Comparison of ENCODE assay signal across 9 cellular contexts in genomic region chr11:72673943-72674828, GRCh38. TPM values are rescaled to one million over a fixed set of nuclear protein-coding genes. Genes with fewer than 3 reads are reported as not detected.
DNase-seq lines count a peak whose midpoint lies in the region; ATAC-seq and TF ChIP-seq lines count a peak whose summit lies in the region.
"Had no signal": no experiment of that assay in that cellular context is flagged by ENCODE, and none has a peak within 500 bp of the region (broad histone marks: within the 10 kb centered on the region; RNA-seq: fewer than 3 reads in every experiment).

PDE2A (minus strand) TSS chr11:72674422; CDS start chr11:72674207, 215 bp downstream.

- peaks cover 59% of the 10 kb centered on the region for H3K27me3 Mint-ChIP-seq in activated CD4-positive, alpha-beta T cell treated with anti-CD3 and anti-CD28 coated beads for 36 hours
- peaks cover 25 to 69% (median 40%) of the 10 kb centered on the region in 3 donors for H3K27me3 Mint-ChIP-seq in immature natural killer cell (ENCODE audit: low read depth in 3 of 3)

- no peak for TF ChIP-seq CTCF in suprapubic skin (IDR thresholded peaks at IDR 0.05)

- no peak within 1 kb of the TSS for H3K27ac Mint-ChIP-seq in activated CD4-positive, alpha-beta T cell treated with anti-CD3 and anti-CD28 coated beads for 36 hours
- H3K27ac Mint-ChIP-seq in immature natural killer cell = peak within 1 kb of the TSS in 1 of 6 donors; percentile 12

- no peak within 1 kb of the TSS for H3K27ac ChIP-seq in suprapubic skin

- H3K27me3 ChIP-seq in suprapubic skin = peaks cover 80% of the 10 kb centered on the region

- H3K36me3 ChIP-seq in suprapubic skin = no peaks in the 10 kb centered on the region

- no peak for TF ChIP-seq EP300 in suprapubic skin (IDR thresholded peaks at IDR 0.05)

- no peak within 1 kb of the TSS for H3K4me3 ChIP-seq in suprapubic skin

- intact Hi-C loops in activated CD4-positive, alpha-beta T cell treated with anti-CD3 and anti-CD28 coated beads for 36 hours (cut with DNase I, micrococcal nuclease) = no loop called here

- H3K9me3 ChIP-seq in suprapubic skin = no peaks in the 10 kb centered on the region

- no peak for TF ChIP-seq POLR2A in suprapubic skin (IDR thresholded peaks at IDR 0.05)

- ATAC-seq in activated CD4-positive, alpha-beta T cell treated with anti-CD3 and anti-CD28 coated beads for 36 hours = no peak
- ATAC-seq in GM19397 (IDR thresholded peaks at IDR 0.05; ENCODE audit: unreplicated experiment) = no peak

- CTCF ChIA-PET in activated CD4-positive, alpha-beta T cell treated with anti-CD3 and anti-CD28 coated beads for 36 hours (lab: Charles Lee) = interaction anchor here (1.7 kb wide), 1 partner anchor 10 kb away, joined by 6 read pairs; no protein-coding TSS in a partner anchor

- peak; percentile 31 for DNase-seq in NCI-H1694 treated with DMSO at 0.1 percent for 48 hours (lab: John Stamatoyannopoulos, UW)
- DNase-seq in anterior cingulate cortex (lab: John Stamatoyannopoulos, UW) = peak in 32 of 58 donors; percentile 11 to 87 (median 39)
- DNase-seq in islet precursor cell = peak; percentile 76
- no peak for DNase-seq in suprapubic skin (ENCODE audit: low spot score in 2 of 2)
- no peak for DNase-seq in RKO (ENCODE audit: low spot score)
- no peak for DNase-seq in activated CD4-positive, alpha-beta T cell treated with anti-CD3 and anti-CD28 coated beads for 36 hours
- DNase-seq in immature natural killer cell = no peak
- DNase-seq: EL had no signal

- H3K36me3 Mint-ChIP-seq in activated CD4-positive, alpha-beta T cell treated with anti-CD3 and anti-CD28 coated beads for 36 hours (ENCODE audit: low read depth) = no peaks in the 10 kb centered on the region
- H3K36me3 Mint-ChIP-seq in immature natural killer cell = no peaks in the 10 kb centered on the region

- no peak within 1 kb of the TSS for H3K4me3 Mint-ChIP-seq in activated CD4-positive, alpha-beta T cell treated with anti-CD3 and anti-CD28 coated beads for 36 hours
- H3K4me3 Mint-ChIP-seq in immature natural killer cell = peak within 1 kb of the TSS in 1 of 5 donors; percentile 18

- WGBS in suprapubic skin = 10% methylated on average over 17 of the region's 21 CpGs

- no peaks in the 10 kb centered on the region for H3K9me3 Mint-ChIP-seq in activated CD4-positive, alpha-beta T cell treated with anti-CD3 and anti-CD28 coated beads for 36 hours (ENCODE audit: low read depth)
- peaks cover 0 to 1% (median 0%) of the 10 kb centered on the region in 6 donors for H3K9me3 Mint-ChIP-seq in immature natural killer cell

- peaks cover 5% of the 10 kb centered on the region for H3K4me1 Mint-ChIP-seq in activated CD4-positive, alpha-beta T cell treated with anti-CD3 and anti-CD28 coated beads for 36 hours
- H3K4me1 Mint-ChIP-seq in immature natural killer cell = peaks cover under 1 to 5% of the 10 kb centered on the region in 2 donors

- POLR2A ChIA-PET in activated CD4-positive, alpha-beta T cell treated with anti-CD3 and anti-CD28 coated beads for 36 hours (lab: Charles Lee) = no interaction called here

- peaks cover 7% of the 10 kb centered on the region for H3K4me1 ChIP-seq in suprapubic skin

RNA-seq across cellular contexts. Expression of gene PDE2A, which starts in this region (rescaled TPM):
- 10 to 100 TPM in 3 of 4 donors, 1 to 10 TPM in 1; 5.4 to 49.9 (median 31.2) TPM for total RNA-seq in suprapubic skin
- under 1 TPM; 0.30 to 0.73 TPM for total RNA-seq in activated CD4-positive, alpha-beta T cell treated with anti-CD3 and anti-CD28 coated beads for 36 hours
- polyA plus RNA-seq in immature natural killer cell = not detected

Comparison
In these comparisons a context has a peak if more than half of its experiments do, and no peak if none do; other contexts are left out.
1. DNase-seq: peak in NCI-H1694 treated with DMSO at 0.1 percent for 48 hours (single experiment), anterior cingulate cortex (32 of 58) and islet precursor cell (single experiment); none in suprapubic skin (0 of 2), RKO (single experiment), activated CD4-positive, alpha-beta T cell treated with anti-CD3 and anti-CD28 coated beads for 36 hours (single experiment) and immature natural killer cell (0 of 3).